Comparison of ENCODE assay signal across 11 cellular contexts in the genomic region with DNA sequence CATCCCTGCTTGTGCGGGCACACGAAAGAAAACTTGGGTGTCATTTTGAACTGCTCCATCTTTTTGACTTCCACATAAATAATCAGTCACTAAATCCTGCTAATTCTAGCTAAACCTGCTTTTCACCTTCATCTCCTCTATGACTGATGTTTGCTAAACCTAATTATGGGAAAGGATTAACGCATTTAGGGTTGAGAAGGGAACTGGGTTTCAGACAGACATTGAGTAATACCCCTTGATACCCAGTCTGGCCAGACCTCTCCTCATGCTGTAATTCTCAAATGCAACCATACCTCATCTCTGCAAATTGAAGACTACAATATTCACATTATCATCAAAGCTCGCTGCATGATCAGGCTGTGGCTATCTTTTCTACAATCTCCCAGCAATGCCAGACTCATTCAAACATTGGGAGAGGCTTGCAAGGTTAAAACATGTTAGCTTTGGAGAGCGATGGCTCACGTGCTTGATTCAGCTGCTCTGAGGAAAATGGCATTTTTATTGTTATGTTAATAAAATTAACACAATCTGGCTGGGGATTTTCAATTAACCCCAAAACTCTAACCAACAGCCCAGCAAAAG. TPM values are rescaled to one million over a fixed set of nuclear protein-coding genes. Genes with fewer than 3 reads are reported as not detected.
DNase-seq lines count a peak whose midpoint lies in the region; ATAC-seq and TF ChIP-seq lines count a peak whose summit lies in the region.
"Had no signal": no experiment of that assay in that cellular context is flagged by ENCODE, and none has a peak within 500 bp of the region (broad histone marks: within the 10 kb centered on the region; RNA-seq: fewer than 3 reads in every experiment).

No MANE protein-coding gene starts in this region.

- DNase-seq in stimulated activated naive CD8-positive, alpha-beta T cell treated with anti-CD3 and anti-CD28 coated beads, Interleukin-15, Interleukin-2, amounts not matched to agents 100 U/mL and 50 U/mL, for 24 hours, result no peak
- no peak for DNase-seq in WTC11 (ENCODE audit: low spot score)
- DNase-seq in hepatocyte (ENCODE audit: low spot score), result no peak
- no peak for DNase-seq in stimulated activated CD4-positive, alpha-beta T cell treated with anti-CD3 and anti-CD28 coated beads, Interleukin-4, amount 100 ng/mL, for 4 hours
- DNase-seq in COLO829 (ENCODE audit: low spot score), result no peak
- no peak for DNase-seq in CD14-positive monocyte (ENCODE audit: low spot score)
- DNase-seq: activated naive CD4-positive, alpha-beta T cell treated with anti-CD3 and anti-CD28 coated beads, Interleukin-2, amount 10 ng/mL, durations not matched to agents 7 days and 5 days; NCI-H1092 treated with DMSO at 0.1 percent for 48 hours had no signal

- H2AFZ ChIP-seq in hepatocyte, result no peak overlapping the region

- intact Hi-C loops in CD14-positive monocyte (cut with micrococcal nuclease), result loop anchor here in 1 of 2 donors (5.0 kb wide), 2 partner anchors 49 to 111 kb away; a partner anchor contains a TSS

- peak overlapping the region; percentile 71 for H3K4me2 ChIP-seq in hepatocyte

- peak overlapping the region; percentile 96 for H3K27ac Mint-ChIP-seq in stimulated activated naive CD8-positive, alpha-beta T cell treated with anti-CD3 and anti-CD28 coated beads, Interleukin-15, Interleukin-2, amounts not matched to agents 100 ng/mL and 50 ng/mL, for 24 hours
- peak overlapping the region; percentile 42; the same call in 1 of the 2 replicates for H3K27ac Mint-ChIP-seq in WTC11
- H3K27ac Mint-ChIP-seq in CD14-positive monocyte, result peak overlapping the region in 3 of 7 donors; percentile 42 to 96 (median 56)
- H3K27ac Mint-ChIP-seq: activated naive CD4-positive, alpha-beta T cell treated with anti-CD3 and anti-CD28 coated beads, Interleukin-2, amount 10 ng/mL, durations not matched to agents 7 days and 5 days had no signal

- H3K9me3 Mint-ChIP-seq in stimulated activated naive CD8-positive, alpha-beta T cell treated with anti-CD3 and anti-CD28 coated beads, Interleukin-15, Interleukin-2, amounts not matched to agents 100 ng/mL and 50 ng/mL, for 24 hours, result no peaks in the 10 kb centered on the region
- H3K9me3 Mint-ChIP-seq in WTC11, result no peaks in the 10 kb centered on the region
- H3K9me3 Mint-ChIP-seq in CD14-positive monocyte, result no peaks in the 10 kb centered on the region
- H3K9me3 Mint-ChIP-seq: activated naive CD4-positive, alpha-beta T cell treated with anti-CD3 and anti-CD28 coated beads, Interleukin-2, amount 10 ng/mL, durations not matched to agents 7 days and 5 days had no signal

- no peaks in the 10 kb centered on the region for H4K20me1 ChIP-seq in hepatocyte (ENCODE audit: insufficient read depth, poor library complexity, severe bottlenecking)

- peaks cover 84% of the 10 kb centered on the region for H3K4me1 Mint-ChIP-seq in stimulated activated naive CD8-positive, alpha-beta T cell treated with anti-CD3 and anti-CD28 coated beads, Interleukin-15, Interleukin-2, amounts not matched to agents 100 ng/mL and 50 ng/mL, for 24 hours (ENCODE audit: low read depth)
- H3K4me1 Mint-ChIP-seq in WTC11 (peaks cover 45% of the 10 kb centered on the region), CD14-positive monocyte (peaks cover 81% of the 10 kb centered on the region)

- POLR2A ChIA-PET in WTC11 (lab: Charles Lee), result interaction anchor here (2.2 kb wide), 1 partner anchor 176 kb away, joined by 7 read pairs; a partner anchor contains a TSS

- no peak overlapping the region for H3K27ac ChIP-seq in hepatocyte
- H3K27ac ChIP-seq: C4-2B had no signal

- peaks cover 49% of the 10 kb centered on the region for H3K36me3 Mint-ChIP-seq in stimulated activated naive CD8-positive, alpha-beta T cell treated with anti-CD3 and anti-CD28 coated beads, Interleukin-15, Interleukin-2, amounts not matched to agents 100 ng/mL and 50 ng/mL, for 24 hours (ENCODE audit: low read depth)
- peaks cover 34% of the 10 kb centered on the region for H3K36me3 Mint-ChIP-seq in WTC11
- peaks cover 18 to 20% of the 10 kb centered on the region in 2 donors for H3K36me3 Mint-ChIP-seq in CD14-positive monocyte

- H3K4me3 Mint-ChIP-seq in stimulated activated naive CD8-positive, alpha-beta T cell treated with anti-CD3 and anti-CD28 coated beads, Interleukin-15, Interleukin-2, amounts not matched to agents 100 ng/mL and 50 ng/mL, for 24 hours, result peak overlapping the region; percentile 96
- H3K4me3 Mint-ChIP-seq in WTC11 (peak overlapping the region; percentile 9; the same call in 1 of the 2 replicates), CD14-positive monocyte (no peak overlapping the region)

- H3K27me3 Mint-ChIP-seq in stimulated activated naive CD8-positive, alpha-beta T cell treated with anti-CD3 and anti-CD28 coated beads, Interleukin-15, Interleukin-2, amounts not matched to agents 100 ng/mL and 50 ng/mL, for 24 hours, result no peaks in the 10 kb centered on the region
- no peaks in the 10 kb centered on the region for H3K27me3 Mint-ChIP-seq in WTC11 (ENCODE audit: low read depth)
- no peaks in the 10 kb centered on the region for H3K27me3 Mint-ChIP-seq in CD14-positive monocyte (ENCODE audit: low read depth in 3 of 3)
- H3K27me3 Mint-ChIP-seq: activated naive CD4-positive, alpha-beta T cell treated with anti-CD3 and anti-CD28 coated beads, Interleukin-2, amount 10 ng/mL, durations not matched to agents 7 days and 5 days had no signal

- peaks cover 61% of the 10 kb centered on the region for H3K79me2 ChIP-seq in hepatocyte

- WGBS in hepatocyte (ENCODE audit: low lambda C conversion rate, missing lambda C conversion rate), result 72% methylated on average over 6 of the region's 6 CpGs

- H3K27me3 ChIP-seq in hepatocyte, result no peaks in the 10 kb centered on the region

- peaks cover 29% of the 10 kb centered on the region for H3K4me1 ChIP-seq in hepatocyte (ENCODE audit: insufficient read depth)

- TF ChIP-seq CTCF in WTC11 (IDR thresholded peaks at IDR 0.05) (no peak), hepatocyte (IDR thresholded peaks at IDR 0.05; ENCODE audit: poor library complexity) (no peak), CD14-positive monocyte (IDR thresholded peaks at IDR 0.05) (no peak)

- no peak overlapping the region for H3K4me3 ChIP-seq in hepatocyte

- H3K36me3 ChIP-seq in hepatocyte (replicated peaks; ENCODE audit: insufficient read depth, low read depth), result no peaks in the 10 kb centered on the region

- CTCF ChIA-PET in WTC11 (lab: Charles Lee), result interaction anchor here (0.7 to 4.8 kb wide), 5 partner anchors 35 to 188 kb away, joined by 3 to 17 read pairs (median 4); no protein-coding TSS in a partner anchor

- H3K9me3 ChIP-seq in hepatocyte (ENCODE audit: low read depth), result no peaks in the 10 kb centered on the region

- ATAC-seq in stimulated activated naive CD8-positive, alpha-beta T cell treated with anti-CD3 and anti-CD28 coated beads, Interleukin-15, Interleukin-2, amounts not matched to agents 100 U/mL and 50 U/mL, for 24 hours, result no peak
- ATAC-seq in WTC11 (no peak), HG03159 (IDR thresholded peaks at IDR 0.05; ENCODE audit: unreplicated experiment) (no peak)

- no peaks in the 10 kb centered on the region for H3K9me2 ChIP-seq in hepatocyte (replicated peaks; ENCODE audit: insufficient read depth)

TF ChIP-seq in WTC11, 78 proteins besides CTCF, POLR2A, EP300 and RAD21 (continues in another document):
- TF ChIP-seq, protein P1, sequence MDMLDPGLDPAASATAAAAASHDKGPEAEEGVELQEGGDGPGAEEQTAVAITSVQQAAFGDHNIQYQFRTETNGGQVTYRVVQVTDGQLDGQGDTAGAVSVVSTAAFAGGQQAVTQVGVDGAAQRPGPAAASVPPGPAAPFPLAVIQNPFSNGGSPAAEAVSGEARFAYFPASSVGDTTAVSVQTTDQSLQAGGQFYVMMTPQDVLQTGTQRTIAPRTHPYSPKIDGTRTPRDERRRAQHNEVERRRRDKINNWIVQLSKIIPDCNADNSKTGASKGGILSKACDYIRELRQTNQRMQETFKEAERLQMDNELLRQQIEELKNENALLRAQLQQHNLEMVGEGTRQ (CRISPR knock-in tag; IDR thresholded peaks at IDR 0.05), result no peak
- TF ChIP-seq, protein P2, sequence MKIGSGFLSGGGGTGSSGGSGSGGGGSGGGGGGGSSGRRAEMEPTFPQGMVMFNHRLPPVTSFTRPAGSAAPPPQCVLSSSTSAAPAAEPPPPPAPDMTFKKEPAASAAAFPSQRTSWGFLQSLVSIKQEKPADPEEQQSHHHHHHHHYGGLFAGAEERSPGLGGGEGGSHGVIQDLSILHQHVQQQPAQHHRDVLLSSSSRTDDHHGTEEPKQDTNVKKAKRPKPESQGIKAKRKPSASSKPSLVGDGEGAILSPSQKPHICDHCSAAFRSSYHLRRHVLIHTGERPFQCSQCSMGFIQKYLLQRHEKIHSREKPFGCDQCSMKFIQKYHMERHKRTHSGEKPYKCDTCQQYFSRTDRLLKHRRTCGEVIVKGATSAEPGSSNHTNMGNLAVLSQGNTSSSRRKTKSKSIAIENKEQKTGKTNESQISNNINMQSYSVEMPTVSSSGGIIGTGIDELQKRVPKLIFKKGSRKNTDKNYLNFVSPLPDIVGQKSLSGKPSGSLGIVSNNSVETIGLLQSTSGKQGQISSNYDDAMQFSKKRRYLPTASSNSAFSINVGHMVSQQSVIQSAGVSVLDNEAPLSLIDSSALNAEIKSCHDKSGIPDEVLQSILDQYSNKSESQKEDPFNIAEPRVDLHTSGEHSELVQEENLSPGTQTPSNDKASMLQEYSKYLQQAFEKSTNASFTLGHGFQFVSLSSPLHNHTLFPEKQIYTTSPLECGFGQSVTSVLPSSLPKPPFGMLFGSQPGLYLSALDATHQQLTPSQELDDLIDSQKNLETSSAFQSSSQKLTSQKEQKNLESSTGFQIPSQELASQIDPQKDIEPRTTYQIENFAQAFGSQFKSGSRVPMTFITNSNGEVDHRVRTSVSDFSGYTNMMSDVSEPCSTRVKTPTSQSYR (CRISPR knock-in tag; IDR thresholded peaks at IDR 0.05), result no peak

RNA-seq across cellular contexts. Expression of a gene that starts 2.4 kb away (rescaled TPM):
- total RNA-seq in WTC11 (2021) (41.1 to 48.1 TPM (median 42.7 TPM) in 3 replicates), hepatocyte (20.5 and 36.7 TPM in 2 replicates)
- polyA plus RNA-seq in hepatocyte (20.2 and 28.5 TPM in 2 replicates), CD14-positive monocyte (1 to 10 TPM; 5.7 to 7.5 TPM)

RNA-seq across cellular contexts. Expression of a gene that starts 2.5 kb away (rescaled TPM):
- total RNA-seq in WTC11 (2021) (20.0 to 25.1 TPM (median 22.9 TPM) in 3 replicates), hepatocyte (26.4 and 31.2 TPM in 2 replicates)
- polyA plus RNA-seq in hepatocyte (29.5 and 31.9 TPM in 2 replicates), CD14-positive monocyte (10 to 100 TPM; 10.0 to 15.0 TPM)

RNA-seq across cellular contexts. Expression of a gene that starts 31.1 kb away (rescaled TPM):
- total RNA-seq in WTC11 (2021) (24.6 to 26.9 TPM (median 25.7 TPM) in 3 replicates), hepatocyte (16.1 and 19.6 TPM in 2 replicates)
- polyA plus RNA-seq in hepatocyte (21.3 and 30.4 TPM in 2 replicates), CD14-positive monocyte (10 to 100 TPM; 10.1 to 19.8 TPM)

RNA-seq across cellular contexts. Expression of a gene that starts 52.1 kb away (rescaled TPM):
- 7.1 to 8.1 TPM (median 8.0 TPM) in 3 replicates for total RNA-seq in WTC11 (2021)
- total RNA-seq in hepatocyte, result 1.2 and 1.4 TPM in 2 replicates
- 1.7 and 2.6 TPM in 2 replicates for polyA plus RNA-seq in hepatocyte
- polyA plus RNA-seq in CD14-positive monocyte, result 1 to 10 TPM; 2.6 to 6.2 TPM

Comparison
In these comparisons a context has a peak if more than half of its experiments do, and no peak if none do; other contexts are left out.
1. H3K4me3 Mint-ChIP-seq: peak in stimulated activated naive CD8-positive, alpha-beta T cell treated with anti-CD3 and anti-CD28 coated beads, Interleukin-15, Interleukin-2, amounts not matched to agents 100 ng/mL and 50 ng/mL, for 24 hours (single experiment) and WTC11 (single experiment); none in CD14-positive monocyte (0 of 2).